ENCODE assay signal across 8 cellular contexts in genomic region chr5:65925601-65926275, GRCh38. TPM values are rescaled to one million over a fixed set of nuclear protein-coding genes. Genes with fewer than 3 reads are reported as not detected.
A peak's percentile ranks its signal among the peaks of the same experiment; 100 is the strongest.
DNase-seq lines count a peak whose midpoint lies in the region; ATAC-seq and TF ChIP-seq lines count a peak whose summit lies in the region.

No MANE protein-coding gene starts in this region.

- peak; percentile 20 for TF ChIP-seq CTCF in AG09309 (IDR thresholded peaks at IDR 0.05; ENCODE audit: control insufficient read depth, insufficient read depth, low read depth, low read length, missing control alignments)
- TF ChIP-seq CTCF in WTC11 (IDR thresholded peaks at IDR 0.05) = no peak
- peak; percentile 8 for TF ChIP-seq CTCF in kidney epithelial cell (IDR thresholded peaks at IDR 0.05; ENCODE audit: insufficient read depth, low read length, poor library complexity, severe bottlenecking)

- H3K36me3 Mint-ChIP-seq in WTC11 = peaks cover 3% of the 10 kb centered on the region; the same call in 1 of the 2 replicates
- peaks cover 27% of the 10 kb centered on the region for H3K36me3 Mint-ChIP-seq in central memory CD8-positive, alpha-beta T cell (ENCODE audit: insufficient read depth)

- CTCF ChIA-PET in WTC11 (lab: Charles Lee) = no interaction called here

- POLR2A ChIA-PET in WTC11 (lab: Charles Lee) = interaction anchor here (1.8 kb wide), 1 partner anchor 218 kb away, joined by 15 read pairs; the partner anchor contains the start of gene SREK1

- H3K4me3 ChIP-seq in AG09309 (ENCODE audit: control insufficient read depth, low read depth, low read length) = peak overlapping the region; percentile 98
- peak overlapping the region; percentile 99 for H3K4me3 ChIP-seq in kidney epithelial cell (ENCODE audit: low read depth, low read length)

- DNase-seq in AG09309 (ENCODE audit: low read depth) (peak; percentile 60), NCI-H2171 (lab: John Stamatoyannopoulos, UW) (peak; percentile 72), WTC11 (ENCODE audit: low spot score) (peak; percentile 84), kidney epithelial cell (ENCODE audit: low read depth) (no peak)
- DNase-seq in central memory CD8-positive, alpha-beta T cell (ENCODE audit: low spot score in 2 of 2) = peak; percentile 55 to 70
- peak; percentile 79 for DNase-seq in stimulated activated CD4-positive, alpha-beta T cell treated with anti-CD3 and anti-CD28 coated beads, Interleukin-15, amount 100 ng/mL, for 24 hours

- H3K4me1 Mint-ChIP-seq in WTC11 = peaks cover 36% of the 10 kb centered on the region
- peaks cover 42% of the 10 kb centered on the region for H3K4me1 Mint-ChIP-seq in central memory CD8-positive, alpha-beta T cell

- H3K9me3 Mint-ChIP-seq in WTC11 = no peaks in the 10 kb centered on the region
- H3K9me3 Mint-ChIP-seq in central memory CD8-positive, alpha-beta T cell = no peaks in the 10 kb centered on the region

- H3K27me3 ChIP-seq in kidney epithelial cell (ENCODE audit: control insufficient read depth, insufficient read depth, low read length) = no peaks in the 10 kb centered on the region

- ATAC-seq in GM18867 (IDR thresholded peaks at IDR 0.05; ENCODE audit: unreplicated experiment) (peak; percentile 71), HG03095 (IDR thresholded peaks at IDR 0.05; ENCODE audit: unreplicated experiment) (peak; percentile 52), WTC11 (peak; percentile 84)
- peak; percentile 71 for ATAC-seq in central memory CD8-positive, alpha-beta T cell (replicated peaks; ENCODE audit: extremely low read depth, poor library complexity, severe bottlenecking)

- no peaks in the 10 kb centered on the region for H3K36me3 ChIP-seq in kidney epithelial cell (ENCODE audit: control insufficient read depth, insufficient read depth, low read length)

- H3K27ac Mint-ChIP-seq in WTC11 = peak overlapping the region; percentile 90
- H3K27ac Mint-ChIP-seq in central memory CD8-positive, alpha-beta T cell (ENCODE audit: low read depth) = peak overlapping the region; percentile 87

- H3K27me3 Mint-ChIP-seq in WTC11 (ENCODE audit: low read depth) = peaks cover 20% of the 10 kb centered on the region
- H3K27me3 Mint-ChIP-seq in central memory CD8-positive, alpha-beta T cell = no peaks in the 10 kb centered on the region

- peak overlapping the region; percentile 85 for H3K4me3 Mint-ChIP-seq in WTC11
- peak overlapping the region; percentile 91 for H3K4me3 Mint-ChIP-seq in central memory CD8-positive, alpha-beta T cell

TF ChIP-seq in WTC11, 78 proteins besides CTCF, POLR2A, EP300 and RAD21 (continues in another document):
- TF ChIP-seq NFATC4 (CRISPR knock-in tag; IDR thresholded peaks at IDR 0.05) = no peak
- no peak for TF ChIP-seq IRF1 (CRISPR knock-in tag; IDR thresholded peaks at IDR 0.05)
- no peak for TF ChIP-seq ZNF671 (CRISPR knock-in tag; IDR thresholded peaks at IDR 0.05)
- no peak for TF ChIP-seq JAZF1 (CRISPR knock-in tag; IDR thresholded peaks at IDR 0.05)
- TF ChIP-seq FOXP1 (CRISPR knock-in tag; IDR thresholded peaks at IDR 0.05; ENCODE audit: borderline replicate concordance) = peak; percentile 83
- peak; percentile 43 for TF ChIP-seq NFYB (CRISPR knock-in tag; conservative IDR thresholded peaks at IDR 0.05; ENCODE audit: low read depth)
- no peak for TF ChIP-seq JUN (CRISPR knock-in tag; IDR thresholded peaks at IDR 0.05)
- no peak for TF ChIP-seq ATF6 (CRISPR knock-in tag; IDR thresholded peaks at IDR 0.05)
- TF ChIP-seq ELF4 (CRISPR knock-in tag; IDR thresholded peaks at IDR 0.05; ENCODE audit: low read depth) = no peak
- TF ChIP-seq CREB1 (CRISPR knock-in tag; IDR thresholded peaks at IDR 0.05) = no peak
- 0 out of 2 replicates have a peak, but pooled peaks have one; percentile 23 for TF ChIP-seq NR2C2 (CRISPR knock-in tag; IDR thresholded peaks at IDR 0.05)
- peak; percentile 92; the same call in 1 of the 2 replicates for TF ChIP-seq E2F5 (CRISPR knock-in tag; IDR thresholded peaks at IDR 0.05)
- no peak for TF ChIP-seq PRDM15 (CRISPR knock-in tag; IDR thresholded peaks at IDR 0.05)
- no peak for TF ChIP-seq ESRRA (CRISPR knock-in tag; IDR thresholded peaks at IDR 0.05; ENCODE audit: borderline replicate concordance)
- TF ChIP-seq RELA (CRISPR knock-in tag; IDR thresholded peaks at IDR 0.05; ENCODE audit: borderline replicate concordance) = no peak
- peak; percentile 73; the same call in 1 of the 2 replicates for TF ChIP-seq SMAD4 (CRISPR knock-in tag; IDR thresholded peaks at IDR 0.05)
- TF ChIP-seq ZNF121 (CRISPR knock-in tag; IDR thresholded peaks at IDR 0.05) = no peak
- no peak for TF ChIP-seq ZNF416 (CRISPR knock-in tag; IDR thresholded peaks at IDR 0.05)
- peak; percentile 41; the same call in 1 of the 2 replicates for TF ChIP-seq ZNF263 (CRISPR knock-in tag; IDR thresholded peaks at IDR 0.05; ENCODE audit: low read depth)
- peak; percentile 33 for TF ChIP-seq TP53 (CRISPR knock-in tag; IDR thresholded peaks at IDR 0.05)
- TF ChIP-seq EMX1 (CRISPR knock-in tag; IDR thresholded peaks at IDR 0.05) = no peak

RNA-seq across cellular contexts. Expression of gene ERBIN, which starts 0.6 kb away (rescaled TPM):
- total RNA-seq in WTC11 (2021) = 23.1 to 27.1 TPM (median 26.3 TPM) in 3 replicates
- 58.1 and 66.6 TPM in 2 replicates for total RNA-seq in kidney epithelial cell
